In the genomic region with DNA sequence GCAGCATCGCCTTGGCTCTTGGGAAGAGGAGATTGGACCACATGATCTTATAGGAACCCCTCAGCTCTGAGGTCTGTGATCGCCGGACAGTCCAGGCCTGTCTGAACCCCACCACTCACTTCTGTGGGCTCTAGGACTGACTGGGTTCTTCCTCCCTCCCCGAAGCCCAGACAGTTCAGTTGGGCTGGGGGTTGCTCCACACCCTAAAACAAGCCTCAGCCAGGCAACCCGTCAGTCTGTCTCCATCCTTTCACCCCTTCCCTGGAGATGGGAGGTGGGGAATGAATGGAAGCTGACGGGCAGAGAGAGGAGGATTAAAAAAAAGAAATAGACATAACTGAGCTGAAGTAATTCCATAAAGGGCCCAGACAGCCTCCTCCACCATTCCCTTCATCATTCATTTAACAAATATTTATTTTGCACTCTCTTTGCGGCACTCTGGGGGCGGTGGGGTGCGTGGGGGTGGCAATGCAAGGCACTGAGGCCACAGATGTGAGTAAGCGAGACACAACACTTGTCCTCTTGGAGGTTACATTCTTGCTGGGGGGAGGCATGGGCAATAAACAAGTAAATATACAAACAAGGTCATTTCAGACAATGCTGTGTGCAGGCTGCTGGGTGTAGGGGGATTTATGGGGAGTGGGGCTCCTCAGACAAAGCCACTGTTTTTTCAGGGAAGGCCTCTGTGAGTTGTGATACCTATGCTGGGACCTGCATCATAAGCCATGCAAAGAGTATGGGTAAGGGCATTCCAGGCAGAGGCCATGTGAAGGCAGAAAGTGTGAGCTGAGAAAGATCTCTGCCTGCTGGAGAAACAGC, we compare ENCODE assay signal across 1 cellular context.
TF ChIP-seq lines count a peak whose summit lies in the region.

No MANE protein-coding gene starts in this region.

TF ChIP-seq in SK-N-SH treated with all-trans-retinoic acid at 6 μM for 48 hours, 23 proteins besides CTCF, POLR2A, EP300 and RAD21 (continued from another document):
- TF ChIP-seq, protein P1, sequence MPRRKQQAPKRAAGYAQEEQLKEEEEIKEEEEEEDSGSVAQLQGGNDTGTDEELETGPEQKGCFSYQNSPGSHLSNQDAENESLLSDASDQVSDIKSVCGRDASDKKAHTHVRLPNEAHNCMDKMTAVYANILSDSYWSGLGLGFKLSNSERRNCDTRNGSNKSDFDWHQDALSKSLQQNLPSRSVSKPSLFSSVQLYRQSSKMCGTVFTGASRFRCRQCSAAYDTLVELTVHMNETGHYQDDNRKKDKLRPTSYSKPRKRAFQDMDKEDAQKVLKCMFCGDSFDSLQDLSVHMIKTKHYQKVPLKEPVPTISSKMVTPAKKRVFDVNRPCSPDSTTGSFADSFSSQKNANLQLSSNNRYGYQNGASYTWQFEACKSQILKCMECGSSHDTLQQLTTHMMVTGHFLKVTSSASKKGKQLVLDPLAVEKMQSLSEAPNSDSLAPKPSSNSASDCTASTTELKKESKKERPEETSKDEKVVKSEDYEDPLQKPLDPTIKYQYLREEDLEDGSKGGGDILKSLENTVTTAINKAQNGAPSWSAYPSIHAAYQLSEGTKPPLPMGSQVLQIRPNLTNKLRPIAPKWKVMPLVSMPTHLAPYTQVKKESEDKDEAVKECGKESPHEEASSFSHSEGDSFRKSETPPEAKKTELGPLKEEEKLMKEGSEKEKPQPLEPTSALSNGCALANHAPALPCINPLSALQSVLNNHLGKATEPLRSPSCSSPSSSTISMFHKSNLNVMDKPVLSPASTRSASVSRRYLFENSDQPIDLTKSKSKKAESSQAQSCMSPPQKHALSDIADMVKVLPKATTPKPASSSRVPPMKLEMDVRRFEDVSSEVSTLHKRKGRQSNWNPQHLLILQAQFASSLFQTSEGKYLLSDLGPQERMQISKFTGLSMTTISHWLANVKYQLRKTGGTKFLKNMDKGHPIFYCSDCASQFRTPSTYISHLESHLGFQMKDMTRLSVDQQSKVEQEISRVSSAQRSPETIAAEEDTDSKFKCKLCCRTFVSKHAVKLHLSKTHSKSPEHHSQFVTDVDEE (CRISPR knock-in tag; IDR thresholded peaks at IDR 0.05): no peak
- TF ChIP-seq PPARA (CRISPR knock-in tag; IDR thresholded peaks at IDR 0.05; ENCODE audit: borderline replicate concordance) (no peak), ZFP30 (CRISPR knock-in tag; IDR thresholded peaks at IDR 0.05) (no peak), CSDC2 (CRISPR knock-in tag; IDR thresholded peaks at IDR 0.05) (no peak), OSR1 (CRISPR knock-in tag; IDR thresholded peaks at IDR 0.05) (no peak)
- TF ChIP-seq, protein P2, sequence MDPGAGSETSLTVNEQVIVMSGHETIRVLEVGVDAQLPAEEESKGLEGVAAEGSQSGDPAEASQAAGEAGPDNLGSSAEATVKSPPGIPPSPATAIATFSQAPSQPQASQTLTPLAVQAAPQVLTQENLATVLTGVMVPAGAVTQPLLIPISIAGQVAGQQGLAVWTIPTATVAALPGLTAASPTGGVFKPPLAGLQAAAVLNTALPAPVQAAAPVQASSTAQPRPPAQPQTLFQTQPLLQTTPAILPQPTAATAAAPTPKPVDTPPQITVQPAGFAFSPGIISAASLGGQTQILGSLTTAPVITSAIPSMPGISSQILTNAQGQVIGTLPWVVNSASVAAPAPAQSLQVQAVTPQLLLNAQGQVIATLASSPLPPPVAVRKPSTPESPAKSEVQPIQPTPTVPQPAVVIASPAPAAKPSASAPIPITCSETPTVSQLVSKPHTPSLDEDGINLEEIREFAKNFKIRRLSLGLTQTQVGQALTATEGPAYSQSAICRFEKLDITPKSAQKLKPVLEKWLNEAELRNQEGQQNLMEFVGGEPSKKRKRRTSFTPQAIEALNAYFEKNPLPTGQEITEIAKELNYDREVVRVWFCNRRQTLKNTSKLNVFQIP (CRISPR knock-in tag; IDR thresholded peaks at IDR 0.05; ENCODE audit: borderline replicate concordance, low read depth): no peak
